ENCODE assay signal across 7 cellular contexts in genomic region chr3:139937674-139938279, GRCh38. TPM values are rescaled to one million over a fixed set of nuclear protein-coding genes. Genes with fewer than 3 reads are reported as not detected.
DNase-seq lines count a peak whose midpoint lies in the region; ATAC-seq and TF ChIP-seq lines count a peak whose summit lies in the region.

No MANE protein-coding gene starts in this region.

- H3F3A ChIP-seq in neural progenitor cell (ENCODE audit: low read depth), result no peaks in the 10 kb centered on the region

- H3K4me3 ChIP-seq in Jurkat, Clone E6-1 (ENCODE audit: low read length), result no peak overlapping the region
- H3K4me3 ChIP-seq in Panc1 (ENCODE audit: low read depth in 2 of 2, low read length in 2 of 2) (no peak overlapping the region), neural progenitor cell (no peak overlapping the region)

- TF ChIP-seq POLR2A in erythroblast (IDR thresholded peaks at IDR 0.05; ENCODE audit: low read length), result no peak

- peaks cover 25% of the 10 kb centered on the region for H4K20me1 ChIP-seq in neural progenitor cell (ENCODE audit: low read depth)

- H3K4me2 ChIP-seq in neural progenitor cell, result no peak overlapping the region

- POLR2A ChIA-PET in Panc1 (lab: Charles Lee), result interaction anchor here (0.7 kb wide), 1 partner anchor 408 kb away, joined by 3 read pairs; no protein-coding TSS in a partner anchor

- H3K9ac ChIP-seq in neural progenitor cell, result no peak overlapping the region

- in situ Hi-C loops in Panc1 (cut with HindIII; ENCODE audit: low pct_unique_long_range_greater_than_20kb, low sequenced_read_pairs), result no loop called here

- peak; percentile 47 for DNase-seq in EH (ENCODE audit: low read depth)
- DNase-seq in Jurkat, Clone E6-1 (ENCODE audit: low read depth, low spot score), result peak; percentile 14
- peak; percentile 17 for DNase-seq in Panc1 (ENCODE audit: low read depth, low spot score)
- peak; percentile 19 to 34 for DNase-seq in erythroblast (lab: John Stamatoyannopoulos, UW)
- peak; percentile 48 for DNase-seq in neural progenitor cell (ENCODE audit: low spot score)
- DNase-seq in activated CD8-positive, alpha-beta memory T cell treated with anti-CD3 and anti-CD28 coated beads for 24 hours, result no peak
- DNase-seq in NCI-H345 treated with DMSO at 0.1 percent for 48 hours (lab: John Stamatoyannopoulos, UW; ENCODE audit: unreplicated experiment), result no peak

- no peaks in the 10 kb centered on the region for H3K36me3 Mint-ChIP-seq in neural progenitor cell

- H3K9me3 ChIP-seq in Panc1 (ENCODE audit: control insufficient read depth, insufficient read depth, low read depth, low read length) (no peaks in the 10 kb centered on the region), neural progenitor cell (ENCODE audit: low read depth) (no peaks in the 10 kb centered on the region)

- H3K27ac ChIP-seq in Panc1 (ENCODE audit: low read length), result no peak overlapping the region
- no peak overlapping the region for H3K27ac ChIP-seq in neural progenitor cell

- CTCF ChIA-PET in Panc1 (lab: Charles Lee), result interaction anchor here (0.6 to 1.0 kb wide), 9 partner anchors 23 to 1007 kb away, joined by 3 to 8 read pairs (median 4); no protein-coding TSS in a partner anchor

- intact Hi-C loops in Panc1 (cut with micrococcal nuclease; ENCODE audit: unreplicated experiment), result loop anchor here (2.0 to 10.0 kb wide), 2 partner anchors 513 to 931 kb away; no protein-coding TSS in a partner anchor

- peak overlapping the region; percentile 19 for H3K4me3 Mint-ChIP-seq in neural progenitor cell

- H3K27me3 Mint-ChIP-seq in neural progenitor cell (ENCODE audit: insufficient read depth, low read depth), result peaks cover 33% of the 10 kb centered on the region

- H3K9me3 Mint-ChIP-seq in neural progenitor cell, result no peaks in the 10 kb centered on the region

- BruUV-seq in Panc1 (replicated peaks; lab: Mats Ljungman, UMichigan), result no TSS peak

- H3K27me3 ChIP-seq in Panc1 (ENCODE audit: control insufficient read depth, insufficient read depth, low read length), result peaks cover 24% of the 10 kb centered on the region
- H3K27me3 ChIP-seq in neural progenitor cell, result peaks cover 63% of the 10 kb centered on the region

- TF ChIP-seq CTCF in Panc1 (IDR thresholded peaks at IDR 0.05) (peak; percentile 85), neural progenitor cell (IDR thresholded peaks at IDR 0.05) (peak; percentile 86)

- no peak for ATAC-seq in Panc1

- no peak overlapping the region for H2AFZ ChIP-seq in neural progenitor cell (replicated peaks)

- no peaks in the 10 kb centered on the region for H3K36me3 ChIP-seq in Panc1 (ENCODE audit: control insufficient read depth, insufficient read depth, low read length)
- H3K36me3 ChIP-seq in neural progenitor cell, result no peaks in the 10 kb centered on the region

- H3K4me1 Mint-ChIP-seq in neural progenitor cell, result peaks cover 13% of the 10 kb centered on the region

- H3K4me1 ChIP-seq in Panc1 (ENCODE audit: control insufficient read depth, insufficient read depth, low read length) (peaks cover 6% of the 10 kb centered on the region; the same call in 1 of the 2 replicates), neural progenitor cell (peaks cover 7% of the 10 kb centered on the region)

- no peak overlapping the region for H3K27ac Mint-ChIP-seq in neural progenitor cell

- H3K79me2 ChIP-seq in neural progenitor cell (ENCODE audit: low read depth), result no peaks in the 10 kb centered on the region

RNA-seq across cellular contexts. Expression of gene CLSTN2, which starts 2.8 kb away (rescaled TPM):
- not detected for polyA plus RNA-seq in Jurkat, Clone E6-1 (2012; ENCODE audit: insufficient read depth, insufficient read length)
- total RNA-seq in Panc1 (2021; ENCODE audit: unreplicated experiment), result 0.03 TPM
- not detected for polyA plus RNA-seq in Panc1 (2012; ENCODE audit: insufficient read length)
- total RNA-seq in neural progenitor cell (ENCODE audit: low replicate concordance), result 0.15 and 0.22 TPM in 2 replicates

Comparison
In these comparisons a context has a peak if more than half of its experiments do, and no peak if none do; other contexts are left out.
1. DNase-seq: peak in EH (single experiment), Jurkat, Clone E6-1 (single experiment), Panc1 (single experiment), erythroblast (2 of 2) and neural progenitor cell (single experiment); none in activated CD8-positive, alpha-beta memory T cell treated with anti-CD3 and anti-CD28 coated beads for 24 hours (single experiment) and NCI-H345 treated with DMSO at 0.1 percent for 48 hours (single experiment).